1 cellular context compared by ENCODE assay signal in the genomic region with DNA sequence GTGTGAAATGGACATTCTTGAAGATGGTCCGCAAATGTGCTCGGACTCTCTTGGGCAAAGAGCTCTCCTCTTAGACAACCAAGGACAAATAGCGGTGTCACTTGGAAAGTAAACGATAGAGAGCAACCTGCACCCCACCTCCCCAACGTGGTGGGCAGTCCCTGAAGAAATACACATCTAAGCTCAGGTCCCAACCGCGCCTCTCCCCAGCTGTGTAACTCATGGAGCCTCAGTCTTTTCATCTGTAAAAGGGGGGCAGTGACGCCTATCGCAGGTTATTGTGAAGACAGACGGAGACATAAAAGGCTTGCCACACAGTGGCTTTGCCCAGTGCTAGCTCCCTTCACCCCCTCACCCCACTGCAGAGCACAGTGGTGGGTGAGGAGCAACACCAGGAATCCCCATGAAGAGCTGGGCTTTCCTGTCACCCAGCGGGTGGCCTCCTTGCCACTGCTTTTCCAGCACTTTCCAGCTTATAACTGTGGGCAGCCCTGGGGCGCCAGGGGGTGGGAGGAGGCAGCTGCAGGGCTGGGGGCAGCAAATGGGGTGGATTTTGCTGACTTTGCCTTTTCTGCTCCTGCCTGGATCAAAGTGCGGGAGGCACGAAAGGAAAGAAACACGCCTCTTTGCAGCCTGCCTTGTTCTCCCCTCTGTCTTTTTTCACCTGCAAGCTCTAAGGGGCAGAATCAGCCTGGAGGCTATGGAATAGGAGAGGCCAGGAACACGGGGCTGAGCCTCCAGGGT.
TF ChIP-seq lines count a peak whose summit lies in the region.

No MANE protein-coding gene starts in this region.

TF ChIP-seq in HepG2, 621 proteins besides CTCF, POLR2A, EP300 and RAD21 (continued from another document):
- TF ChIP-seq, protein P1, sequence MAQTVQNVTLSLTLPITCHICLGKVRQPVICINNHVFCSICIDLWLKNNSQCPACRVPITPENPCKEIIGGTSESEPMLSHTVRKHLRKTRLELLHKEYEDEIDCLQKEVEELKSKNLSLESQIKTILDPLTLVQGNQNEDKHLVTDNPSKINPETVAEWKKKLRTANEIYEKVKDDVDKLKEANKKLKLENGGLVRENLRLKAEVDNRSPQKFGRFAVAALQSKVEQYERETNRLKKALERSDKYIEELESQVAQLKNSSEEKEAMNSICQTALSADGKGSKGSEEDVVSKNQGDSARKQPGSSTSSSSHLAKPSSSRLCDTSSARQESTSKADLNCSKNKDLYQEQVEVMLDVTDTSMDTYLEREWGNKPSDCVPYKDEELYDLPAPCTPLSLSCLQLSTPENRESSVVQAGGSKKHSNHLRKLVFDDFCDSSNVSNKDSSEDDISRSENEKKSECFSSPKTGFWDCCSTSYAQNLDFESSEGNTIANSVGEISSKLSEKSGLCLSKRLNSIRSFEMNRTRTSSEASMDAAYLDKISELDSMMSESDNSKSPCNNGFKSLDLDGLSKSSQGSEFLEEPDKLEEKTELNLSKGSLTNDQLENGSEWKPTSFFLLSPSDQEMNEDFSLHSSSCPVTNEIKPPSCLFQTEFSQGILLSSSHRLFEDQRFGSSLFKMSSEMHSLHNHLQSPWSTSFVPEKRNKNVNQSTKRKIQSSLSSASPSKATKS (CRISPR knock-in tag; IDR thresholded peaks at IDR 0.05) = no peak
- TF ChIP-seq ZNF232 (CRISPR knock-in tag; IDR thresholded peaks at IDR 0.05; ENCODE audit: borderline replicate concordance) = no peak
- no peak for TF ChIP-seq ZSCAN31 (CRISPR knock-in tag; IDR thresholded peaks at IDR 0.05; ENCODE audit: low read depth)
- TF ChIP-seq, protein P2, sequence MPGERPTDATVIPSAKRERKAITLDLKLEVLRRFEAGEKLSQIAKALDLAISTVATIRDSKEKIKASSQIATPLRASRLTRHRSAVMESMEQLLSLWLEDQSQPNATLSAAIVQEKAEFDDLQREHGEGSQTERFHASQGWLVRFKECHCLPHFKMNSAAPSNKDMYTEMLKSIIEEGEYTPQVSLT (CRISPR knock-in tag; IDR thresholded peaks at IDR 0.05; ENCODE audit: borderline replicate concordance, low read depth) = no peak
- peak; percentile 39; the same call in 1 of the 2 replicates for TF ChIP-seq ZNF629 (CRISPR knock-in tag; conservative IDR thresholded peaks at IDR 0.05)
- TF ChIP-seq ZNF83 (CRISPR knock-in tag; IDR thresholded peaks at IDR 0.05; ENCODE audit: borderline replicate concordance) = no peak
- TF ChIP-seq, protein P3, sequence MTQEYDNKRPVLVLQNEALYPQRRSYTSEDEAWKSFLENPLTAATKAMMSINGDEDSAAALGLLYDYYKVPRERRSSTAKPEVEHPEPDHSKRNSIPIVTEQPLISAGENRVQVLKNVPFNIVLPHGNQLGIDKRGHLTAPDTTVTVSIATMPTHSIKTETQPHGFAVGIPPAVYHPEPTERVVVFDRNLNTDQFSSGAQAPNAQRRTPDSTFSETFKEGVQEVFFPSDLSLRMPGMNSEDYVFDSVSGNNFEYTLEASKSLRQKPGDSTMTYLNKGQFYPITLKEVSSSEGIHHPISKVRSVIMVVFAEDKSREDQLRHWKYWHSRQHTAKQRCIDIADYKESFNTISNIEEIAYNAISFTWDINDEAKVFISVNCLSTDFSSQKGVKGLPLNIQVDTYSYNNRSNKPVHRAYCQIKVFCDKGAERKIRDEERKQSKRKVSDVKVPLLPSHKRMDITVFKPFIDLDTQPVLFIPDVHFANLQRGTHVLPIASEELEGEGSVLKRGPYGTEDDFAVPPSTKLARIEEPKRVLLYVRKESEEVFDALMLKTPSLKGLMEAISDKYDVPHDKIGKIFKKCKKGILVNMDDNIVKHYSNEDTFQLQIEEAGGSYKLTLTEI (CRISPR knock-in tag; conservative IDR thresholded peaks at IDR 0.05) = no peak
- TF ChIP-seq ZNF589 (CRISPR knock-in tag; conservative IDR thresholded peaks at IDR 0.05) = no peak
- TF ChIP-seq SETDB1 (CRISPR knock-in tag; IDR thresholded peaks at IDR 0.05; ENCODE audit: borderline replicate concordance) = no peak
- TF ChIP-seq, protein P4, sequence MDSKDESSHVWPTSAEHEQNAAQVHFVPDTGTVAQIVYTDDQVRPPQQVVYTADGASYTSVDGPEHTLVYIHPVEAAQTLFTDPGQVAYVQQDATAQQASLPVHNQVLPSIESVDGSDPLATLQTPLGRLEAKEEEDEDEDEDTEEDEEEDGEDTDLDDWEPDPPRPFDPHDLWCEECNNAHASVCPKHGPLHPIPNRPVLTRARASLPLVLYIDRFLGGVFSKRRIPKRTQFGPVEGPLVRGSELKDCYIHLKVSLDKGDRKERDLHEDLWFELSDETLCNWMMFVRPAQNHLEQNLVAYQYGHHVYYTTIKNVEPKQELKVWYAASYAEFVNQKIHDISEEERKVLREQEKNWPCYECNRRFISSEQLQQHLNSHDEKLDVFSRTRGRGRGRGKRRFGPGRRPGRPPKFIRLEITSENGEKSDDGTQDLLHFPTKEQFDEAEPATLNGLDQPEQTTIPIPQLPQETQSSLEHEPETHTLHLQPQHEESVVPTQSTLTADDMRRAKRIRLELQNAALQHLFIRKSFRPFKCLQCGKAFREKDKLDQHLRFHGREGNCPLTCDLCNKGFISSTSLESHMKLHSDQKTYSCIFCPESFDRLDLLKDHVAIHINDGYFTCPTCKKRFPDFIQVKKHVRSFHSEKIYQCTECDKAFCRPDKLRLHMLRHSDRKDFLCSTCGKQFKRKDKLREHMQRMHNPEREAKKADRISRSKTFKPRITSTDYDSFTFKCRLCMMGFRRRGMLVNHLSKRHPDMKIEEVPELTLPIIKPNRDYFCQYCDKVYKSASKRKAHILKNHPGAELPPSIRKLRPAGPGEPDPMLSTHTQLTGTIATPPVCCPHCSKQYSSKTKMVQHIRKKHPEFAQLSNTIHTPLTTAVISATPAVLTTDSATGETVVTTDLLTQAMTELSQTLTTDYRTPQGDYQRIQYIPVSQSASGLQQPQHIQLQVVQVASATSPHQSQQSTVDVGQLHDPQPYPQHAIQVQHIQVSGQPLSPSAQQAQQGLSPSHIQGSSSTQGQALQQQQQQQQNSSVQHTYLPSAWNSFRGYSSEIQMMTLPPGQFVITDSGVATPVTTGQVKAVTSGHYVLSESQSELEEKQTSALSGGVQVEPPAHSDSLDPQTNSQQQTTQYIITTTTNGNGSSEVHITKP (CRISPR knock-in tag; IDR thresholded peaks at IDR 0.05; ENCODE audit: low read depth) = no peak
- TF ChIP-seq ZNF317 (CRISPR knock-in tag; IDR thresholded peaks at IDR 0.05) = no peak
- TF ChIP-seq HNF4G (IDR thresholded peaks at IDR 0.05; ENCODE audit: borderline replicate concordance, low read depth, low read length) = no peak
- no peak for TF ChIP-seq HNF4G (CRISPR knock-in tag; IDR thresholded peaks at IDR 0.05; ENCODE audit: borderline replicate concordance, low read depth)
- TF ChIP-seq TSC22D2 (CRISPR knock-in tag; IDR thresholded peaks at IDR 0.05; ENCODE audit: borderline replicate concordance) = no peak
- TF ChIP-seq MAFK (conservative IDR thresholded peaks at IDR 0.05 in 1 of 2, IDR thresholded peaks at IDR 0.05 in 1 of 2; ENCODE audit: low read length in 2 of 2) = peak; percentile 86 to 94
- no peak for TF ChIP-seq ZMYM2 (CRISPR knock-in tag; IDR thresholded peaks at IDR 0.05)
- no peak for TF ChIP-seq ZNF24 (IDR thresholded peaks at IDR 0.05)
- no peak for TF ChIP-seq FOSL1 (CRISPR knock-in tag; IDR thresholded peaks at IDR 0.05; ENCODE audit: borderline replicate concordance)
- TF ChIP-seq, protein P5, sequence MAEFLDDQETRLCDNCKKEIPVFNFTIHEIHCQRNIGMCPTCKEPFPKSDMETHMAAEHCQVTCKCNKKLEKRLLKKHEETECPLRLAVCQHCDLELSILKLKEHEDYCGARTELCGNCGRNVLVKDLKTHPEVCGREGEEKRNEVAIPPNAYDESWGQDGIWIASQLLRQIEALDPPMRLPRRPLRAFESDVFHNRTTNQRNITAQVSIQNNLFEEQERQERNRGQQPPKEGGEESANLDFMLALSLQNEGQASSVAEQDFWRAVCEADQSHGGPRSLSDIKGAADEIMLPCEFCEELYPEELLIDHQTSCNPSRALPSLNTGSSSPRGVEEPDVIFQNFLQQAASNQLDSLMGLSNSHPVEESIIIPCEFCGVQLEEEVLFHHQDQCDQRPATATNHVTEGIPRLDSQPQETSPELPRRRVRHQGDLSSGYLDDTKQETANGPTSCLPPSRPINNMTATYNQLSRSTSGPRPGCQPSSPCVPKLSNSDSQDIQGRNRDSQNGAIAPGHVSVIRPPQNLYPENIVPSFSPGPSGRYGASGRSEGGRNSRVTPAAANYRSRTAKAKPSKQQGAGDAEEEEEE (CRISPR knock-in tag; IDR thresholded peaks at IDR 0.05; ENCODE audit: borderline replicate concordance) = no peak
- TF ChIP-seq JDP2 (CRISPR knock-in tag; IDR thresholded peaks at IDR 0.05; ENCODE audit: borderline replicate concordance) = no peak
